Comparison of ENCODE assay signal across 29 cellular contexts in genomic region chr2:177108890-177109289, GRCh38.
"Had no signal": no experiment of that assay in that cellular context is flagged by ENCODE, and none has a peak within 500 bp of the region (broad histone marks: within the 10 kb centered on the region; RNA-seq: fewer than 3 reads in every experiment).

No MANE protein-coding gene starts in this region.

- H2AFZ ChIP-seq: PC-9 had no signal

- DNase-seq: Kasumi-1, KBM-7, MG63, MV-4-11, NCI-H1092, NCI-H1105, NCI-H1417 treated with DMSO at 0.1 percent for 48 hours, NCI-H1436 treated with DMSO at 0.1 percent for 48 hours, NCI-H1694 treated with DMSO at 0.1 percent for 48 hours, NCI-H187 treated with DMSO at 0.1 percent for 48 hours, NCI-H2029, NCI-H2081, NCI-H2171 treated with DMSO at 0.1 percent for 48 hours, NCI-H2227 treated with DMSO at 0.1 percent for 48 hours, NCI-H345, NCI-H446, NCI-H510A treated with DMSO at 0.1 percent for 48 hours, NCI-H524 treated with DMSO at 0.1 percent for 48 hours, NCI-H526 treated with DMSO at 0.1 percent for 48 hours, NCI-H774, PC-9, SHP77, SK-N-SH, SW 1271 had no signal

- H3K9me3 ChIP-seq: MG63, SJSA1, SK-N-SH had no signal

- H3K27ac ChIP-seq: PC-9, RWPE1, SJSA1 had no signal

- H3K4me2 ChIP-seq: PC-9, SK-N-SH had no signal

- H3K4me1 ChIP-seq: SJSA1 had no signal

- H3K4me3 ChIP-seq: MG63, PC-9, SJSA1 had no signal

- FAIRE-seq: RCC 7860 had no signal

- H3K9me2 ChIP-seq: SK-N-SH had no signal

- H3K36me3 ChIP-seq: MG63, SJSA1 had no signal

- H3K27me3 ChIP-seq: MG63, SJSA1 had no signal

- H3K9ac ChIP-seq: SK-N-SH had no signal

- ATAC-seq: Panc1, Right ventricle myocardium inferior had no signal
